In genomic region chr3:116512281-116512680, GRCh38 we compare ENCODE assay signal across 29 cellular contexts.
"Had no signal": no experiment of that assay in that cellular context is flagged by ENCODE, and none has a peak within 500 bp of the region (broad histone marks: within the 10 kb centered on the region; RNA-seq: fewer than 3 reads in every experiment).

No MANE protein-coding gene starts in this region.

- H3K36me3 ChIP-seq: adrenal gland, esophagus muscularis mucosa, gastrocnemius medialis, heart left ventricle had no signal

- H3K27ac ChIP-seq: adrenal gland, body of pancreas, coronary artery, esophagus muscularis mucosa, foreskin keratinocyte, gastrocnemius medialis, heart left ventricle had no signal

- H3K27me3 ChIP-seq: adrenal gland, body of pancreas, dorsolateral prefrontal cortex, esophagus muscularis mucosa, gastrocnemius medialis, heart left ventricle had no signal

- H3K9me3 ChIP-seq: adrenal gland, body of pancreas, esophagus muscularis mucosa, gastrocnemius medialis, heart left ventricle had no signal

- H3K4me1 ChIP-seq: adrenal gland, body of pancreas, esophagus muscularis mucosa, foreskin keratinocyte, gastrocnemius medialis, heart left ventricle had no signal

- H3K4me3 ChIP-seq: adrenal gland, body of pancreas, coronary artery, dorsolateral prefrontal cortex, esophagus muscularis mucosa, gastrocnemius medialis, heart left ventricle had no signal

- DNase-seq: activated CD4-positive, alpha-beta memory T cell treated with anti-CD3 and anti-CD28 coated beads for 36 hours; activated CD4-positive, alpha-beta T cell treated with anti-CD3 and anti-CD28 coated beads for 36 hours; activated CD4-positive, alpha-beta T cell treated with anti-CD3 and anti-CD28 coated beads, Interleukin-2, amount 10 ng/mL, durations not matched to agents 24 days and 14 days; activated CD4-positive, CD25-positive, alpha-beta regulatory T cell; activated CD4-positive, CD25-positive, alpha-beta regulatory T cell treated with anti-CD3 and anti-CD28 coated beads, Interleukin-2, amount 50 U/mL, for 72 hours; activated CD8-positive, alpha-beta memory T cell treated with anti-CD3 and anti-CD28 coated beads, Interleukin-2, amount 10 ng/mL, durations not matched to agents 7 days and 5 days; activated CD8-positive, alpha-beta memory T cell treated with anti-CD3 and anti-CD28 coated beads, Interleukin-2, amount 50 U/mL, for 4 hours; activated CD8-positive, alpha-beta T cell treated with anti-CD3 and anti-CD28 coated beads, Interleukin-2, amount 10 ng/mL, durations not matched to agents 7 days and 5 days; activated effector memory CD4-positive, alpha-beta T cell treated with anti-CD3 and anti-CD28 coated beads, Interleukin-2, amount 50 U/mL, for 16 hours; activated naive CD4-positive, alpha-beta T cell treated with anti-CD3 and anti-CD28 coated beads for 36 hours; activated naive CD8-positive, alpha-beta T cell treated with anti-CD3 and anti-CD28 coated beads for 36 hours; activated naive CD8-positive, alpha-beta T cell treated with anti-CD3 and anti-CD28 coated beads, Interleukin-2, amount 50 U/mL, for 24 hours; activated T-cell treated with anti-CD3 and anti-CD28 coated beads, Interleukin-2, amount 50 U/mL, for 1 hour; activated T-cell treated with anti-CD3 and anti-CD28 coated beads, Interleukin-2, amount 50 U/mL, for 48 hours; adrenal gland; amygdala; aorta; body of pancreas; effector memory CD4-positive, alpha-beta T cell; endodermal cell; erythroblast; foreskin keratinocyte; gastrocnemius medialis; glutamatergic neuron; heart left ventricle; T-helper 2 cell had no signal

- ATAC-seq: activated CD4-positive, alpha-beta T cell treated with anti-CD3 and anti-CD28 coated beads for 36 hours; activated CD8-positive, alpha-beta memory T cell treated with anti-CD3 and anti-CD28 coated beads, Interleukin-2, amount 10 ng/mL, durations not matched to agents 7 days and 5 days; activated CD8-positive, alpha-beta T cell treated with anti-CD3 and anti-CD28 coated beads, Interleukin-2, amount 10 ng/mL, durations not matched to agents 7 days and 5 days; activated naive CD8-positive, alpha-beta T cell treated with anti-CD3 and anti-CD28 coated beads, Interleukin-2, amount 50 U/mL, for 24 hours; body of pancreas; foreskin keratinocyte; gastrocnemius medialis; heart left ventricle had no signal
